Comparison of ENCODE assay signal across 1 cellular context in genomic region chr12:116575754-116576153, GRCh38. TPM values are rescaled to one million over a fixed set of nuclear protein-coding genes. Genes with fewer than 3 reads are reported as not detected.
"Had no signal": no experiment of that assay in that cellular context is flagged by ENCODE, and none has a peak within 500 bp of the region (broad histone marks: within the 10 kb centered on the region; RNA-seq: fewer than 3 reads in every experiment).

No MANE protein-coding gene starts in this region.

RNA-seq across cellular contexts. Expression of gene MAP1LC3B2, which starts 16.6 kb away (rescaled TPM):
- total RNA-seq: PC-3 had no signal
